ENCODE assay signal across 1 cellular context in genomic region chr2:33264766-33265165, GRCh38.
TF ChIP-seq lines count a peak whose summit lies in the region.

No MANE protein-coding gene starts in this region.

TF ChIP-seq in IMR-90, 13 proteins besides CTCF, POLR2A, EP300 and RAD21 (continued from another document):
- TF ChIP-seq RCOR1 (IDR thresholded peaks at IDR 0.05; ENCODE audit: insufficient replicate concordance, low read length) (no peak), CEBPB (IDR thresholded peaks at IDR 0.05; ENCODE audit: low read depth, low read length) (no peak), MAFK (IDR thresholded peaks at IDR 0.05; ENCODE audit: low read depth, low read length) (no peak), NFE2L2 (IDR thresholded peaks at IDR 0.05; ENCODE audit: low read depth, low read length) (no peak)
